ENCODE assay signal across 8 cellular contexts in the genomic region with DNA sequence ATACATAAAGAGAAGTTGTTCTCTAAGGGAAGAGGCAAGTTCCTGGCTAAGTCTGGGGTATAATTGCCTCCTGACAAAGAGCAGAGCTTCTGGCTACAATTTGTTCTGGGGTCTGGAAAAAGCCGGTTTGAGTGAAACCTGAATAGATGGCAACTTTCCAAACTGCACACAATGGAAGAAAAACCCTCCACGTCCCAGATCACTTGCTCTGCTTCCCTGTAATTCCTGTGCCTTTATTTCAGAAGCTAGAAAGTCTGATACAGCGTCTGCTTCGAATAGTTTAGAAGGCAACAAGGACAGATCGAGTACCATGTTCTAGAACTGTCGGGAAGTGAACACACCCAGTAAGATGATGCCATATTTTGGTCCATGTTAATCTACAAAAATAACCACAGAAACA. TPM values are rescaled to one million over a fixed set of nuclear protein-coding genes. Genes with fewer than 3 reads are reported as not detected.
A peak's percentile ranks its signal among the peaks of the same experiment; 100 is the strongest.
DNase-seq lines count a peak whose midpoint lies in the region; ATAC-seq and TF ChIP-seq lines count a peak whose summit lies in the region.

No MANE protein-coding gene starts in this region.

- peaks cover 13% of the 10 kb centered on the region; the same call in 1 of the 2 replicates for H4K20me1 ChIP-seq in DOHH2 (ENCODE audit: control insufficient read depth, insufficient read depth, low read depth, low read length)

- H3K4me1 ChIP-seq in DOHH2 (ENCODE audit: control insufficient read depth, low read length) (peaks cover 26% of the 10 kb centered on the region), neutrophil (ENCODE audit: control insufficient read depth in 1 of 2, insufficient read depth in 1 of 2, low read depth in 1 of 2, low read length in 1 of 2) (peaks cover 40 to 43% of the 10 kb centered on the region in 2 experiments)

- TF ChIP-seq CTCF in DOHH2 (IDR thresholded peaks at IDR 0.05; ENCODE audit: low read depth, low read length, poor library complexity, severe bottlenecking) (no peak), dorsolateral prefrontal cortex (IDR thresholded peaks at IDR 0.05 in 54 of 56, conservative IDR thresholded peaks at IDR 0.05 in 2 of 56; ENCODE audit: low read depth in 1 of 56, partially characterized antibody in 56 of 56) (no peak), neutrophil (IDR thresholded peaks at IDR 0.05) (no peak)

- peak; percentile 45 for DNase-seq in NCI-H345 treated with DMSO at 0.1 percent for 48 hours (lab: John Stamatoyannopoulos, UW; ENCODE audit: unreplicated experiment)
- no peak for DNase-seq in dorsolateral prefrontal cortex
- no peak for DNase-seq in Kasumi-1 (lab: John Stamatoyannopoulos, UW)
- no peak for DNase-seq in NCI-H510A (lab: John Stamatoyannopoulos, UW)

- H3K4me2 ChIP-seq in DOHH2 (ENCODE audit: low read length): 0 out of 2 replicates have a peak overlapping the region, but pooled peaks have one; percentile 92

- no peak overlapping the region for H3K27ac ChIP-seq in DOHH2 (ENCODE audit: low read depth, low read length)
- peak overlapping the region in 58 of 59 donors; percentile 44 to 99 (median 96) for H3K27ac ChIP-seq in dorsolateral prefrontal cortex
- peak overlapping the region; percentile 98 for H3K27ac ChIP-seq in neutrophil

- H3K9me2 ChIP-seq in DOHH2 (replicated peaks; ENCODE audit: control insufficient read depth, low read length): no peaks in the 10 kb centered on the region

- H3K27me3 ChIP-seq in DOHH2 (ENCODE audit: control insufficient read depth, low read length) (no peaks in the 10 kb centered on the region), dorsolateral prefrontal cortex (no peaks in the 10 kb centered on the region), neutrophil (no peaks in the 10 kb centered on the region)

- H3K9me3 ChIP-seq in DOHH2 (ENCODE audit: control insufficient read depth, insufficient read depth, low read length) (no peaks in the 10 kb centered on the region), neutrophil (no peaks in the 10 kb centered on the region)

- no peak for ATAC-seq in GM18907 (IDR thresholded peaks at IDR 0.05; ENCODE audit: unreplicated experiment)
- ATAC-seq in GM19023 (IDR thresholded peaks at IDR 0.05; ENCODE audit: unreplicated experiment): no peak

- H3K36me3 ChIP-seq in DOHH2 (ENCODE audit: control insufficient read depth, low read length) (peaks cover 30% of the 10 kb centered on the region), neutrophil (no peaks in the 10 kb centered on the region)

- H3F3A ChIP-seq in DOHH2 (ENCODE audit: control insufficient read depth, insufficient read depth): peaks cover 20% of the 10 kb centered on the region

- H3K4me3 ChIP-seq in DOHH2 (ENCODE audit: low read length): no peak overlapping the region
- peak overlapping the region in 28 of 59 donors; percentile 14 to 98 (median 94) for H3K4me3 ChIP-seq in dorsolateral prefrontal cortex
- no peak overlapping the region for H3K4me3 ChIP-seq in neutrophil (ENCODE audit: low read depth in 1 of 2, low read length in 1 of 2)

- H3K79me2 ChIP-seq in DOHH2 (ENCODE audit: control insufficient read depth, low read length): peaks cover 45% of the 10 kb centered on the region

- intact Hi-C loops in dorsolateral prefrontal cortex (cut with DNase I): loop anchor here in 1 of 2 donors (10.0 kb wide), 1 partner anchor 285 kb away; a partner anchor contains a TSS

RNA-seq across cellular contexts. Expression of a gene that starts 1.6 kb away (rescaled TPM):
- 100 to 1,000 TPM in 28 of 120 experiments, 10 to 100 TPM in 92; 61.0 to 123 (median 91.2) TPM for total RNA-seq in dorsolateral prefrontal cortex

RNA-seq across cellular contexts. Expression of a gene that starts 7.6 kb away (rescaled TPM):
- 10 to 100 TPM in 27 of 120 experiments, 1 to 10 TPM in 93; 4.4 to 16.8 (median 8.4) TPM for total RNA-seq in dorsolateral prefrontal cortex

RNA-seq across cellular contexts. Expression of a gene that starts 34.5 kb away (rescaled TPM):
- total RNA-seq in dorsolateral prefrontal cortex: 10 to 100 TPM in 119 of 120 experiments, 1 to 10 TPM in 1; 9.8 to 25.1 (median 17.6) TPM

RNA-seq across cellular contexts. Expression of a gene that starts 36.1 kb away (rescaled TPM):
- 10 to 100 TPM; 13.7 to 41.6 (median 24.9) TPM for total RNA-seq in dorsolateral prefrontal cortex

RNA-seq across cellular contexts. Expression of a gene that starts 41.1 kb away (rescaled TPM):
- 10 to 100 TPM; 20.8 to 63.7 (median 47.3) TPM for total RNA-seq in dorsolateral prefrontal cortex
